In the genomic region with DNA sequence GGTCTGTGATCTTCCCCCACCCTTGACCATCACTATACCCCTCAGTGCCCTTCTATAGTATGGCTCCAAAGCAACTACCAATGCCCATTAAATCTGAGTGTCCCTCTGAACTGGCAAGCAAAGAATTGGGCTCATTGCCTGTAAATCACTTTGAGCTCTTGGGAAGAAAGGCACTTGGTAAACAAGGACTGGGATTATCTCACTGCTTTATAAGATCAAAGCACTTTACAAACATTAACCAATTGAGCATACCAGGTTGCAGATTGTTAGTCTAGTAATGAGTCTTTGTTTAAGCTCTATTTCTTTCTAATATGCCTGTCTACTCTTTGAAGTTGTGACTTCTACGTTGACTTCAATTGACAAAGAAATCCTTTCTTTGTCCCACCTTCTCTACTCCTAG, we compare ENCODE assay signal across 36 cellular contexts. TPM values are rescaled to one million over a fixed set of nuclear protein-coding genes. Genes with fewer than 3 reads are reported as not detected.
"Had no signal": no experiment of that assay in that cellular context is flagged by ENCODE, and none has a peak within 500 bp of the region (broad histone marks: within the 10 kb centered on the region; RNA-seq: fewer than 3 reads in every experiment).

No MANE protein-coding gene starts in this region.

- H3K27me3 Mint-ChIP-seq: dendritic cell treated with granulocyte-macrophage colony-stimulating factor and Interleukin-4, amounts not matched to agents 40 ng/mL and 50 ng/mL, for 4 days had no signal

- H3K4me3 ChIP-seq: coronary artery, dorsolateral prefrontal cortex, esophagus muscularis mucosa, gastroesophageal sphincter had no signal

- H3K36me3 Mint-ChIP-seq: activated naive CD8-positive, alpha-beta T cell had no signal

- DNase-seq: activated B cell treated with CpG ODN at 0.5 μM for 24 hours; activated CD4-positive, alpha-beta T cell treated with anti-CD3 and anti-CD28 coated beads for 48 hours; activated CD4-positive, alpha-beta T cell treated with anti-CD3 and anti-CD28 coated beads, Interleukin-2, amount 50 U/mL, for 1 hour; activated CD4-positive, alpha-beta T cell treated with anti-CD3 and anti-CD28 coated beads, Interleukin-2, amount 50 U/mL, for 48 hours; activated CD8-positive, alpha-beta memory T cell treated with anti-CD3 and anti-CD28 coated beads for 24 hours; activated CD8-positive, alpha-beta T cell treated with anti-CD3 and anti-CD28 coated beads for 36 hours; activated effector memory CD4-positive, alpha-beta T cell treated with Interleukin-2 at 50 U/mL for 16 hours; activated gamma-delta T cell treated with Interleukin-2 at 50 U/mL for 16 hours; activated naive CD4-positive, alpha-beta T cell treated with anti-CD3 and anti-CD28 coated beads, Interleukin-2, amount 50 U/mL, for 16 hours; activated naive CD4-positive, alpha-beta T cell treated with Interleukin-2 at 50 U/mL for 16 hours; activated T-cell treated with anti-CD3 and anti-CD28 coated beads, Interleukin-2, amount 50 U/mL, for 4 hours; amniotic stem cell; anterior cingulate cortex; brain microvascular endothelial cell; dorsolateral prefrontal cortex; effector memory CD4-positive, alpha-beta T cell; endodermal cell; erythroblast; foreskin keratinocyte; head of caudate nucleus; T-helper 1 cell; T-helper 17 cell; T1000; WERI-Rb-1 had no signal

- FAIRE-seq: astrocyte, bronchial epithelial cell had no signal

- H3K9me3 ChIP-seq: esophagus muscularis mucosa, gastroesophageal sphincter had no signal

- H3K27me3 ChIP-seq: brain microvascular endothelial cell, esophagus muscularis mucosa, foreskin keratinocyte, gastroesophageal sphincter had no signal

- ATAC-seq: activated CD4-positive, CD25-positive, alpha-beta regulatory T cell treated with anti-CD3 and anti-CD28 coated beads, Interleukin-2, amount 50 U/mL, for 24 hours; activated CD8-positive, alpha-beta T cell treated with anti-CD3 and anti-CD28 coated beads for 36 hours; activated T-cell treated with anti-CD3 and anti-CD28 coated beads, Interleukin-2, amount 50 U/mL, for 4 hours; activated T-helper 17 cell treated with anti-CD3 and anti-CD28 coated beads, Interleukin-2, amount 50 U/mL, for 72 hours; foreskin keratinocyte; gastroesophageal sphincter; T-helper 17 cell had no signal

- H3K36me3 ChIP-seq: brain microvascular endothelial cell, esophagus muscularis mucosa, gastroesophageal sphincter, WERI-Rb-1 had no signal

- H3K27ac Mint-ChIP-seq: activated B cell treated with CpG ODN at 0.5 μM for 24 hours; activated CD8-positive, alpha-beta T cell treated with anti-CD3 and anti-CD28 coated beads for 36 hours; activated naive CD8-positive, alpha-beta T cell; activated T-helper 17 cell treated with anti-CD3 and anti-CD28 coated beads, Interleukin-2, amount 50 U/mL, for 72 hours; dendritic cell treated with granulocyte-macrophage colony-stimulating factor and Interleukin-4, amounts not matched to agents 40 ng/mL and 50 ng/mL, for 4 days; endodermal cell; T-helper 17 cell; T-helper 2 cell treated with Interferon-gamma antibody and Interleukin-4, amounts not matched to agents 5 μg/mL and 100 μg/mL, for 36 hours had no signal

- H3K27ac ChIP-seq: brain microvascular endothelial cell, coronary artery, dorsolateral prefrontal cortex, esophagus muscularis mucosa, foreskin keratinocyte, gastroesophageal sphincter, WERI-Rb-1 had no signal

- H3K4me1 Mint-ChIP-seq: activated T-helper 17 cell treated with anti-CD3 and anti-CD28 coated beads, Interleukin-2, amount 50 U/mL, for 72 hours; central memory CD8-positive, alpha-beta T cell; T-helper 17 cell had no signal

- H3K9me3 Mint-ChIP-seq: activated B cell treated with CpG ODN at 0.5 μM for 24 hours; activated CD8-positive, alpha-beta T cell treated with anti-CD3 and anti-CD28 coated beads for 36 hours; activated T-cell treated with anti-CD3 and anti-CD28 coated beads, Interleukin-2, amount 50 U/mL, for 4 hours; activated T-helper 17 cell treated with anti-CD3 and anti-CD28 coated beads, Interleukin-2, amount 50 U/mL, for 72 hours; central memory CD8-positive, alpha-beta T cell; dendritic cell treated with granulocyte-macrophage colony-stimulating factor and Interleukin-4, amounts not matched to agents 40 ng/mL and 50 ng/mL, for 4 days; endodermal cell; T-helper 2 cell treated with Interferon-gamma antibody and Interleukin-4, amounts not matched to agents 5 μg/mL and 100 μg/mL, for 36 hours had no signal

- H3K4me3 Mint-ChIP-seq: activated B cell treated with CpG ODN at 0.5 μM for 24 hours; activated CD8-positive, alpha-beta T cell treated with anti-CD3 and anti-CD28 coated beads for 36 hours; activated naive CD8-positive, alpha-beta T cell; activated T-cell treated with anti-CD3 and anti-CD28 coated beads, Interleukin-2, amount 50 U/mL, for 4 hours; activated T-helper 17 cell treated with anti-CD3 and anti-CD28 coated beads, Interleukin-2, amount 50 U/mL, for 72 hours; central memory CD8-positive, alpha-beta T cell; dendritic cell treated with granulocyte-macrophage colony-stimulating factor and Interleukin-4, amounts not matched to agents 40 ng/mL and 50 ng/mL, for 4 days; endodermal cell; T-helper 17 cell; T-helper 2 cell treated with Interferon-gamma antibody and Interleukin-4, amounts not matched to agents 5 μg/mL and 100 μg/mL, for 36 hours had no signal

RNA-seq across cellular contexts. Expression of gene AREG, which starts 34.1 kb away (rescaled TPM):
- total RNA-seq: cerebellum had no signal
